ENCODE assay signal across 13 cellular contexts in genomic region chr11:105033344-105033743, GRCh38. TPM values are rescaled to one million over a fixed set of nuclear protein-coding genes. Genes with fewer than 3 reads are reported as not detected.
DNase-seq lines count a peak whose midpoint lies in the region; ATAC-seq, FAIRE-seq and TF ChIP-seq lines count a peak whose summit lies in the region.
"Had no signal": no experiment of that assay in that cellular context is flagged by ENCODE, and none has a peak within 500 bp of the region (broad histone marks: within the 10 kb centered on the region; RNA-seq: fewer than 3 reads in every experiment).

No MANE protein-coding gene starts in this region.

- intact Hi-C loops in kidney (cut with DNase I) (no loop called here), posterior cingulate gyrus (cut with DNase I) (no loop called here)

- no peaks in the 10 kb centered on the region for H3K36me3 ChIP-seq in kidney (ENCODE audit: control insufficient read depth in 1 of 2, insufficient read depth in 2 of 2, low read length in 2 of 2)

- H3K4me3 ChIP-seq in kidney (ENCODE audit: low read length in 2 of 2) = peak overlapping the region; percentile 0 to 41

- peaks cover 0 to 2% of the 10 kb centered on the region in 2 donors for H3K9me3 ChIP-seq in kidney (ENCODE audit: control insufficient read depth in 1 of 2, low read length in 2 of 2)

- POLR2A ChIA-PET in activated CD4-positive, alpha-beta T cell treated with anti-CD3 and anti-CD28 coated beads, Interleukin-2, amount 10 ng/mL, durations not matched to agents 7 days and 5 days (lab: Charles Lee) = no interaction called here

- no peak for TF ChIP-seq CTCF in kidney (IDR thresholded peaks at IDR 0.05; ENCODE audit: borderline replicate concordance, extremely low read depth, insufficient read depth)

- H3K36me3 Mint-ChIP-seq in activated CD4-positive, alpha-beta T cell treated with anti-CD3 and anti-CD28 coated beads, Interleukin-2, amount 10 ng/mL, durations not matched to agents 7 days and 5 days (ENCODE audit: low read depth) = peaks cover 65% of the 10 kb centered on the region
- H3K36me3 Mint-ChIP-seq in activated T-cell treated with anti-CD3 and anti-CD28 coated beads, Interleukin-2, amount 50 U/mL, for 72 hours (ENCODE audit: insufficient read depth in 2 of 2) = peaks cover 5 to 7% of the 10 kb centered on the region in 2 donors
- peaks cover 15 to 34% of the 10 kb centered on the region in 2 donors for H3K36me3 Mint-ChIP-seq in stimulated activated naive B cell treated with anti-CD40 and anti-IgM and Interleukin-4, amounts not matched to agents 10 μg/mL and 1 μg/mL and 100 μg/mL, for 72 hours

- no peak for FAIRE-seq in kidney (lab: Jason Lieb, UNC)
- FAIRE-seq: RCC 7860 had no signal

- peak; percentile 36 to 53 for ATAC-seq in activated T-cell treated with anti-CD3 and anti-CD28 coated beads, Interleukin-2, amount 50 U/mL, for 72 hours (replicated peaks in 1 of 2)
- peak in 1 of 2 donors; percentile 20 for ATAC-seq in stimulated activated naive B cell treated with anti-CD40 and anti-IgM and Interleukin-4, amounts not matched to agents 10 μg/mL and 1 μg/mL and 100 μg/mL, for 72 hours (replicated peaks)

- peak overlapping the region; percentile 96 for H3K27ac Mint-ChIP-seq in activated CD4-positive, alpha-beta T cell treated with anti-CD3 and anti-CD28 coated beads, Interleukin-2, amount 10 ng/mL, durations not matched to agents 7 days and 5 days
- H3K27ac Mint-ChIP-seq in activated T-cell treated with anti-CD3 and anti-CD28 coated beads, Interleukin-2, amount 50 U/mL, for 72 hours = peak overlapping the region; percentile 79
- peak overlapping the region; percentile 77 for H3K27ac Mint-ChIP-seq in stimulated activated naive B cell treated with anti-CD40 and anti-IgM and Interleukin-4, amounts not matched to agents 10 μg/mL and 1 μg/mL and 100 μg/mL, for 72 hours
- H3K27ac Mint-ChIP-seq: progenitor cell of endocrine pancreas had no signal

- H3K4me1 Mint-ChIP-seq in activated CD4-positive, alpha-beta T cell treated with anti-CD3 and anti-CD28 coated beads, Interleukin-2, amount 10 ng/mL, durations not matched to agents 7 days and 5 days = peaks cover 49% of the 10 kb centered on the region
- peaks cover 43% of the 10 kb centered on the region for H3K4me1 Mint-ChIP-seq in activated T-cell treated with anti-CD3 and anti-CD28 coated beads, Interleukin-2, amount 50 U/mL, for 72 hours (ENCODE audit: low read depth)
- peaks cover 32 to 42% of the 10 kb centered on the region in 2 donors for H3K4me1 Mint-ChIP-seq in stimulated activated naive B cell treated with anti-CD40 and anti-IgM and Interleukin-4, amounts not matched to agents 10 μg/mL and 1 μg/mL and 100 μg/mL, for 72 hours

- H3K27me3 Mint-ChIP-seq in activated CD4-positive, alpha-beta T cell treated with anti-CD3 and anti-CD28 coated beads, Interleukin-2, amount 10 ng/mL, durations not matched to agents 7 days and 5 days = no peaks in the 10 kb centered on the region
- H3K27me3 Mint-ChIP-seq in activated T-cell treated with anti-CD3 and anti-CD28 coated beads, Interleukin-2, amount 50 U/mL, for 72 hours (ENCODE audit: low read depth) = no peaks in the 10 kb centered on the region
- H3K27me3 Mint-ChIP-seq in stimulated activated naive B cell treated with anti-CD40 and anti-IgM and Interleukin-4, amounts not matched to agents 10 μg/mL and 1 μg/mL and 100 μg/mL, for 72 hours = no peaks in the 10 kb centered on the region
- H3K27me3 Mint-ChIP-seq: progenitor cell of endocrine pancreas had no signal

- peak overlapping the region; percentile 94 for H3K4me3 Mint-ChIP-seq in activated CD4-positive, alpha-beta T cell treated with anti-CD3 and anti-CD28 coated beads, Interleukin-2, amount 10 ng/mL, durations not matched to agents 7 days and 5 days
- peak overlapping the region; percentile 75 to 91 for H3K4me3 Mint-ChIP-seq in activated T-cell treated with anti-CD3 and anti-CD28 coated beads, Interleukin-2, amount 50 U/mL, for 72 hours
- peak overlapping the region; percentile 84 to 93 for H3K4me3 Mint-ChIP-seq in stimulated activated naive B cell treated with anti-CD40 and anti-IgM and Interleukin-4, amounts not matched to agents 10 μg/mL and 1 μg/mL and 100 μg/mL, for 72 hours

- H3K4me1 ChIP-seq in kidney (ENCODE audit: control insufficient read depth in 1 of 2, insufficient read depth in 1 of 2, low read depth in 1 of 2, low read length in 2 of 2) = no peaks in the 10 kb centered on the region

- CTCF ChIA-PET in activated CD4-positive, alpha-beta T cell treated with anti-CD3 and anti-CD28 coated beads, Interleukin-2, amount 10 ng/mL, durations not matched to agents 7 days and 5 days (lab: Charles Lee) = no interaction called here

- no peak overlapping the region for H3K9ac ChIP-seq in kidney (ENCODE audit: low read length in 2 of 2)

- no peak overlapping the region for H3K27ac ChIP-seq in kidney (ENCODE audit: low read depth in 2 of 2, low read length in 2 of 2)
- H3K27ac ChIP-seq: epithelial cell of prostate had no signal

- peaks cover 3% of the 10 kb centered on the region for H3K9me3 Mint-ChIP-seq in activated CD4-positive, alpha-beta T cell treated with anti-CD3 and anti-CD28 coated beads, Interleukin-2, amount 10 ng/mL, durations not matched to agents 7 days and 5 days
- H3K9me3 Mint-ChIP-seq in activated T-cell treated with anti-CD3 and anti-CD28 coated beads, Interleukin-2, amount 50 U/mL, for 72 hours = peaks cover 2% of the 10 kb centered on the region in 2 donors
- peaks cover 2 to 4% of the 10 kb centered on the region in 2 donors for H3K9me3 Mint-ChIP-seq in stimulated activated naive B cell treated with anti-CD40 and anti-IgM and Interleukin-4, amounts not matched to agents 10 μg/mL and 1 μg/mL and 100 μg/mL, for 72 hours

- DNase-seq in activated CD4-positive, alpha-beta T cell treated with anti-CD3 and anti-CD28 coated beads, Interleukin-2, amount 10 ng/mL, durations not matched to agents 7 days and 5 days = no peak
- no peak for DNase-seq in activated CD4-positive, alpha-beta T cell treated with anti-CD3 and anti-CD28 coated beads for 48 hours
- DNase-seq in activated T-cell treated with anti-CD3 and anti-CD28 coated beads, Interleukin-2, amount 50 U/mL, for 72 hours = peak in 1 of 2 donors; percentile 4
- no peak for DNase-seq in kidney
- no peak for DNase-seq in stimulated activated naive B cell treated with anti-CD40 and anti-IgM and Interleukin-4, amounts not matched to agents 10 μg/mL and 1 μg/mL and 100 μg/mL, for 72 hours
- no peak for DNase-seq in posterior cingulate gyrus
- DNase-seq in epidermal melanocyte (ENCODE audit: insufficient read length, low spot score) = no peak
- DNase-seq in midbrain (lab: John Stamatoyannopoulos, UW) = no peak
- DNase-seq: activated CD4-positive, CD25-positive, alpha-beta regulatory T cell; GF-D8 had no signal

RNA-seq across cellular contexts. Expression of gene CASP1, which starts 1.6 kb away (rescaled TPM):
- 100 to 1,000 TPM; 101 to 106 TPM for total RNA-seq in activated CD4-positive, alpha-beta T cell treated with anti-CD3 and anti-CD28 coated beads, Interleukin-2, amount 10 ng/mL, durations not matched to agents 7 days and 5 days
- total RNA-seq in activated T-cell treated with anti-CD3 and anti-CD28 coated beads, Interleukin-2, amount 50 U/mL, for 72 hours = 10 to 100 TPM; 20.4 to 23.9 TPM
- total RNA-seq in kidney = 38.6 TPM
- 9.7 TPM for polyA plus RNA-seq in kidney (ENCODE audit: insufficient read depth, low read depth, low replicate concordance)
- total RNA-seq: progenitor cell of endocrine pancreas had no signal

RNA-seq across cellular contexts. Expression of gene CASP5, which starts 10.4 kb away (rescaled TPM):
- not detected for total RNA-seq in activated CD4-positive, alpha-beta T cell treated with anti-CD3 and anti-CD28 coated beads, Interleukin-2, amount 10 ng/mL, durations not matched to agents 7 days and 5 days
- total RNA-seq in activated T-cell treated with anti-CD3 and anti-CD28 coated beads, Interleukin-2, amount 50 U/mL, for 72 hours = not detected
- total RNA-seq in kidney = 0.91 TPM
- polyA plus RNA-seq in kidney (ENCODE audit: insufficient read depth, low read depth, low replicate concordance) = not detected
- total RNA-seq: progenitor cell of endocrine pancreas had no signal

RNA-seq across cellular contexts. Expression of gene CARD16, which starts 11.8 kb away (rescaled TPM):
- 10 to 100 TPM; 92.5 to 98.8 TPM for total RNA-seq in activated CD4-positive, alpha-beta T cell treated with anti-CD3 and anti-CD28 coated beads, Interleukin-2, amount 10 ng/mL, durations not matched to agents 7 days and 5 days
- 10 to 100 TPM in 1 of 2 donors, 1 to 10 TPM in 1; 8.0 to 10.8 TPM for total RNA-seq in activated T-cell treated with anti-CD3 and anti-CD28 coated beads, Interleukin-2, amount 50 U/mL, for 72 hours
- total RNA-seq in kidney = 16.2 TPM
- 24.4 TPM for polyA plus RNA-seq in kidney (ENCODE audit: insufficient read depth, low read depth, low replicate concordance)
- total RNA-seq: progenitor cell of endocrine pancreas had no signal
